12 cellular contexts compared by ENCODE assay signal in genomic region chr2:68214381-68214780, GRCh38. TPM values are rescaled to one million over a fixed set of nuclear protein-coding genes. Genes with fewer than 3 reads are reported as not detected.
DNase-seq lines count a peak whose midpoint lies in the region; ATAC-seq, FAIRE-seq and TF ChIP-seq lines count a peak whose summit lies in the region.
"Had no signal": no experiment of that assay in that cellular context is flagged by ENCODE, and none has a peak within 500 bp of the region (broad histone marks: within the 10 kb centered on the region; RNA-seq: fewer than 3 reads in every experiment).

No MANE protein-coding gene starts in this region.

- peak overlapping the region in 1 of 2 donors; percentile 52 for H3K4me3 Mint-ChIP-seq in effector memory CD8-positive, alpha-beta T cell
- H3K4me3 Mint-ChIP-seq in activated T-helper 1 cell treated with anti-CD3 and anti-CD28 coated beads, Interleukin-12 subunit alpha, Interleukin-12 subunit beta, Interleukin-2, Interleukin-4 antibody, amounts not matched to agents 30 ng/mL and 10 ng/mL and 1 ng/mL, durations not matched to agents 14 hours and 24 hours and 36 hours: no peak overlapping the region
- no peak overlapping the region for H3K4me3 Mint-ChIP-seq in activated naive CD4-positive, alpha-beta T cell treated with anti-CD3 and anti-CD28 coated beads, Interleukin-2, amount 10 ng/mL, durations not matched to agents 7 days and 5 days

- FAIRE-seq in pancreas (lab: Jason Lieb, UNC): no peak
- FAIRE-seq: H1 had no signal

- H3K36me3 ChIP-seq in pancreas: no peaks in the 10 kb centered on the region

- no peaks in the 10 kb centered on the region for H3K9me3 ChIP-seq in pancreas

- intact Hi-C loops in pancreas (cut with DNase I): no loop called here
- intact Hi-C loops in activated T-helper 1 cell treated with anti-CD3 and anti-CD28 coated beads, Interleukin-12 subunit alpha, Interleukin-12 subunit beta, Interleukin-2, Interleukin-4 antibody, amounts not matched to agents 30 ng/mL and 10 ng/mL and 1 ng/mL, durations not matched to agents 14 hours and 24 hours and 36 hours (cut with micrococcal nuclease): no loop called here

- H3K4me1 Mint-ChIP-seq in effector memory CD8-positive, alpha-beta T cell (ENCODE audit: low read depth in 2 of 2): peaks cover 41 to 62% of the 10 kb centered on the region in 2 donors
- peaks cover 54% of the 10 kb centered on the region for H3K4me1 Mint-ChIP-seq in activated T-helper 1 cell treated with anti-CD3 and anti-CD28 coated beads, Interleukin-12 subunit alpha, Interleukin-12 subunit beta, Interleukin-2, Interleukin-4 antibody, amounts not matched to agents 30 ng/mL and 10 ng/mL and 1 ng/mL, durations not matched to agents 14 hours and 24 hours and 36 hours (ENCODE audit: low read depth)
- H3K4me1 Mint-ChIP-seq in activated naive CD4-positive, alpha-beta T cell treated with anti-CD3 and anti-CD28 coated beads, Interleukin-2, amount 10 ng/mL, durations not matched to agents 7 days and 5 days: peaks cover 16% of the 10 kb centered on the region

- no peaks in the 10 kb centered on the region for H3K9me3 Mint-ChIP-seq in effector memory CD8-positive, alpha-beta T cell
- no peaks in the 10 kb centered on the region for H3K9me3 Mint-ChIP-seq in activated T-helper 1 cell treated with anti-CD3 and anti-CD28 coated beads, Interleukin-12 subunit alpha, Interleukin-12 subunit beta, Interleukin-2, Interleukin-4 antibody, amounts not matched to agents 30 ng/mL and 10 ng/mL and 1 ng/mL, durations not matched to agents 14 hours and 24 hours and 36 hours
- no peaks in the 10 kb centered on the region for H3K9me3 Mint-ChIP-seq in activated naive CD4-positive, alpha-beta T cell treated with anti-CD3 and anti-CD28 coated beads, Interleukin-2, amount 10 ng/mL, durations not matched to agents 7 days and 5 days

- peaks cover 31% of the 10 kb centered on the region for H3K36me3 Mint-ChIP-seq in effector memory CD8-positive, alpha-beta T cell (ENCODE audit: insufficient read depth)
- peaks cover 24% of the 10 kb centered on the region for H3K36me3 Mint-ChIP-seq in activated T-helper 1 cell treated with anti-CD3 and anti-CD28 coated beads, Interleukin-12 subunit alpha, Interleukin-12 subunit beta, Interleukin-2, Interleukin-4 antibody, amounts not matched to agents 30 ng/mL and 10 ng/mL and 1 ng/mL, durations not matched to agents 14 hours and 24 hours and 36 hours (ENCODE audit: low read depth)
- H3K36me3 Mint-ChIP-seq in activated naive CD4-positive, alpha-beta T cell treated with anti-CD3 and anti-CD28 coated beads, Interleukin-2, amount 10 ng/mL, durations not matched to agents 7 days and 5 days: peaks cover 27% of the 10 kb centered on the region

- no peak for DNase-seq in effector memory CD8-positive, alpha-beta T cell
- no peak for DNase-seq in pancreas
- DNase-seq in activated T-helper 1 cell treated with anti-CD3 and anti-CD28 coated beads, Interleukin-12 subunit alpha, Interleukin-12 subunit beta, Interleukin-2, Interleukin-4 antibody, amounts not matched to agents 30 ng/mL and 10 ng/mL and 1 ng/mL, durations not matched to agents 14 hours and 24 hours and 36 hours (ENCODE audit: low spot score): no peak
- no peak for DNase-seq in activated naive CD4-positive, alpha-beta T cell treated with anti-CD3 and anti-CD28 coated beads, Interleukin-2, amount 10 ng/mL, durations not matched to agents 7 days and 5 days
- DNase-seq: caudate nucleus, DMS153, NCI-H524 had no signal

- ATAC-seq in GM18861 (IDR thresholded peaks at IDR 0.05; ENCODE audit: unreplicated experiment): peak; percentile 83
- ATAC-seq in GM21526 (IDR thresholded peaks at IDR 0.05; ENCODE audit: low FRiP score, unreplicated experiment): peak; percentile 56
- peak; percentile 43 for ATAC-seq in HG03097 (IDR thresholded peaks at IDR 0.05; ENCODE audit: low FRiP score, unreplicated experiment)
- no peak for ATAC-seq in effector memory CD8-positive, alpha-beta T cell (replicated peaks)
- no peak for ATAC-seq in pancreas
- ATAC-seq in HG03045 (IDR thresholded peaks at IDR 0.05; ENCODE audit: unreplicated experiment): no peak

- 91 to 96% methylated on average over 5 of the region's 5 CpGs for WGBS in pancreas, 2 donors

- H3K4me1 ChIP-seq in pancreas: peaks cover 15 to 28% (median 19%) of the 10 kb centered on the region in 3 donors

- no peaks in the 10 kb centered on the region for H3K27me3 ChIP-seq in pancreas

- H3K4me3 ChIP-seq in pancreas: no peak overlapping the region

- H3K27ac ChIP-seq in pancreas: no peak overlapping the region

- H3K27ac Mint-ChIP-seq in effector memory CD8-positive, alpha-beta T cell: peak overlapping the region; percentile 5 to 85
- H3K27ac Mint-ChIP-seq in activated T-helper 1 cell treated with anti-CD3 and anti-CD28 coated beads, Interleukin-12 subunit alpha, Interleukin-12 subunit beta, Interleukin-2, Interleukin-4 antibody, amounts not matched to agents 30 ng/mL and 10 ng/mL and 1 ng/mL, durations not matched to agents 14 hours and 24 hours and 36 hours: no peak overlapping the region
- H3K27ac Mint-ChIP-seq in activated naive CD4-positive, alpha-beta T cell treated with anti-CD3 and anti-CD28 coated beads, Interleukin-2, amount 10 ng/mL, durations not matched to agents 7 days and 5 days: no peak overlapping the region

- CTCF ChIA-PET in activated naive CD4-positive, alpha-beta T cell treated with anti-CD3 and anti-CD28 coated beads, Interleukin-2, amount 10 ng/mL, durations not matched to agents 7 days and 5 days (lab: Charles Lee): no interaction called here

- H3K27me3 Mint-ChIP-seq in effector memory CD8-positive, alpha-beta T cell: no peaks in the 10 kb centered on the region
- H3K27me3 Mint-ChIP-seq in activated T-helper 1 cell treated with anti-CD3 and anti-CD28 coated beads, Interleukin-12 subunit alpha, Interleukin-12 subunit beta, Interleukin-2, Interleukin-4 antibody, amounts not matched to agents 30 ng/mL and 10 ng/mL and 1 ng/mL, durations not matched to agents 14 hours and 24 hours and 36 hours (ENCODE audit: insufficient read depth): no peaks in the 10 kb centered on the region
- H3K27me3 Mint-ChIP-seq in activated naive CD4-positive, alpha-beta T cell treated with anti-CD3 and anti-CD28 coated beads, Interleukin-2, amount 10 ng/mL, durations not matched to agents 7 days and 5 days: no peaks in the 10 kb centered on the region

- TF ChIP-seq CTCF in pancreas (IDR thresholded peaks at IDR 0.05): no peak

RNA-seq across cellular contexts. Expression of gene PPP3R1, which starts 38.0 kb away (rescaled TPM):
- 10 to 100 TPM; 15.5 to 27.4 (median 23.4) TPM for total RNA-seq in pancreas
- 10 to 100 TPM in 1 of 2 donors, 1 to 10 TPM in 1; 6.1 to 12.4 TPM for polyA plus RNA-seq in pancreas
- 84.2 and 85.9 TPM in 2 replicates for total RNA-seq in activated T-helper 1 cell treated with anti-CD3 and anti-CD28 coated beads, Interleukin-12 subunit alpha, Interleukin-12 subunit beta, Interleukin-2, Interleukin-4 antibody, amounts not matched to agents 30 ng/mL and 10 ng/mL and 1 ng/mL, durations not matched to agents 14 hours and 24 hours and 36 hours

RNA-seq across cellular contexts. Expression of gene PNO1, which starts 56.7 kb away (rescaled TPM):
- total RNA-seq in pancreas: 1 to 10 TPM; 3.6 to 8.2 (median 5.3) TPM
- 1 to 10 TPM; 3.5 to 6.1 TPM for polyA plus RNA-seq in pancreas
- 31.3 and 33.4 TPM in 2 replicates for total RNA-seq in activated T-helper 1 cell treated with anti-CD3 and anti-CD28 coated beads, Interleukin-12 subunit alpha, Interleukin-12 subunit beta, Interleukin-2, Interleukin-4 antibody, amounts not matched to agents 30 ng/mL and 10 ng/mL and 1 ng/mL, durations not matched to agents 14 hours and 24 hours and 36 hours

Comparison
In these comparisons a context has a peak if more than half of its experiments do, and no peak if none do; other contexts are left out.
1. ATAC-seq: peak in GM18861 (single experiment), GM21526 (single experiment) and HG03097 (single experiment); none in effector memory CD8-positive, alpha-beta T cell (single experiment), pancreas (0 of 4) and HG03045 (single experiment).
2. H3K27ac Mint-ChIP-seq: peak in effector memory CD8-positive, alpha-beta T cell (2 of 2); none in activated T-helper 1 cell treated with anti-CD3 and anti-CD28 coated beads, Interleukin-12 subunit alpha, Interleukin-12 subunit beta, Interleukin-2, Interleukin-4 antibody, amounts not matched to agents 30 ng/mL and 10 ng/mL and 1 ng/mL, durations not matched to agents 14 hours and 24 hours and 36 hours (single experiment) and activated naive CD4-positive, alpha-beta T cell treated with anti-CD3 and anti-CD28 coated beads, Interleukin-2, amount 10 ng/mL, durations not matched to agents 7 days and 5 days (single experiment).